Comparison of ENCODE assay signal across 1 cellular context in the genomic region with DNA sequence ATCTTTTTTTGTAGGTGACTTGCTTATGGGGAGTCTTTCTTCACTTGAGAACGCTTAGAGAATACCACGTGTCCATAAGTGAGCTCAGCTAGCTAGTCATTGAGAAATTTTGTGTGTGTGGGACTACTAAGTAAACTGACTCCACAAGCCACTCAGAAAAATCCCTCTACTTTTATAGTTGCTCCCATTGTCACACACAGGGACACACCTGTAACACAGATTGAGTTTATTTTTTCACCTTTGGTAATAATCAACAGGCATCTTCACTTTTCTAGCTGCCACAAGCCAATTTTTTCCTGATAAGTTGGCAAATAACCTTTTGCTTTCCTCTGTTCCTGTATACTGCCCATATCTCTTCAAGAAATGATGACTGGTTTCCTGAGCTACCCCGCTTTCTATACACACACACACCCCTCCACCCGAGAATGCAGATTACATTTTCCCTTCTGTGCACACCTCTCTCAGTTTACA.
TF ChIP-seq lines count a peak whose summit lies in the region.

No MANE protein-coding gene starts in this region.

TF ChIP-seq in H1, 55 proteins besides CTCF, POLR2A, EP300 and RAD21:
- no peak for TF ChIP-seq NANOG (IDR thresholded peaks at IDR 0.05; ENCODE audit: insufficient read depth, low read depth, low read length, poor library complexity, severe bottlenecking)
- no peak for TF ChIP-seq SIRT6 (IDR thresholded peaks at IDR 0.05; ENCODE audit: low read length)
- TF ChIP-seq TEAD4 (IDR thresholded peaks at IDR 0.05; ENCODE audit: low read depth, low read length), result no peak
- no peak for TF ChIP-seq SAP30 (IDR thresholded peaks at IDR 0.05; ENCODE audit: insufficient read depth, insufficient replicate concordance, low read length)
- no peak for TF ChIP-seq CBX5 (IDR thresholded peaks at IDR 0.05; ENCODE audit: low read depth, low read length)
- no peak for TF ChIP-seq PHF8 (conservative IDR thresholded peaks at IDR 0.05; ENCODE audit: low read depth, low read length)
- TF ChIP-seq GTF2F1 (IDR thresholded peaks at IDR 0.05; ENCODE audit: borderline replicate concordance, low read depth, low read length), result no peak
- no peak for TF ChIP-seq SIN3A (conservative IDR thresholded peaks at IDR 0.05 in 1 of 2, IDR thresholded peaks at IDR 0.05 in 1 of 2; ENCODE audit: low read depth in 1 of 2, low read length in 2 of 2)
- no peak for TF ChIP-seq BCL11A (IDR thresholded peaks at IDR 0.05; ENCODE audit: low read depth in 2 of 2, low read length in 2 of 2)
- TF ChIP-seq CHD1 (IDR thresholded peaks at IDR 0.05; ENCODE audit: low read depth, low read length), result no peak
- TF ChIP-seq KDM5A (IDR thresholded peaks at IDR 0.05; ENCODE audit: low read length), result no peak
- no peak for TF ChIP-seq HDAC2 (IDR thresholded peaks at IDR 0.05; ENCODE audit: borderline replicate concordance in 1 of 2, low read depth in 2 of 2, low read length in 2 of 2)
- no peak for TF ChIP-seq JUND (IDR thresholded peaks at IDR 0.05; ENCODE audit: low read length)
- TF ChIP-seq SP2 (IDR thresholded peaks at IDR 0.05; ENCODE audit: low read length), result no peak
- no peak for TF ChIP-seq RBBP5 (IDR thresholded peaks at IDR 0.05; ENCODE audit: borderline replicate concordance, low read depth, low read length)
